In the genomic region with DNA sequence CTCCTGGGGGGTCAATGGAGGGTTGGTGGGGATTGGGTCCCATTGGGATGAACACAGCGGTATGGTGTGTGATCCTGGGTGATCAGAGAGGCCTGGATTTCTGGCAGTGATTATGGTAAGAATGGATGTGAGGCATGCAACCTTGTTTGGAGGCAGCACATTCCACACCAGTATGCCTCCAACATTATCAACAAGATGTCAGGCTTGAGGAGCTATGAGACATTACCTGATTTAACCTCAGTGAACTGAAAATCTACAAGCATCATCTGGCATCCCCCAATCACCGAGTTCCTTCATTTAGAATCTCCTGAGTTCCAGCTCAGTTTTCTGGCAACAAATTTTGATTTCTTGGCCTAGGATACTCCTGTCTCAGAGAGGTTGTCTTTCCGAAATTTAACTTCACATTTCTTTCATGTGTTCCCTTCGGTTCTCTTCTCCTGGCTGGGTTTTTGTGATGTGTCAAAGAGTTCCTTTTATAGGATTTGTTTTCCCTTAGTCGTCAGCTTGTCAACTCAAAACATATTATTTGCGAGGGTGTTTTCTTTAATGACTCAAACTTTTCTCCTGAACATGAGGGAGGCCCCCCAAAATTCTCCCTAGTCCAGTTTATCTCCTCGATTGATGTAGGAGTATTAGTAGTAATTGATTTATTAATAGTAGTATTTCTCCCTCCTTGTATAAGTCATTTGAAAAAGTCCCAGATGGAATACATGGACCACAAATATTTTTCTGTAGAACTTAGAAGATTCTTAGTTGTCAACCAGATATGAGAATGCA, we compare ENCODE assay signal across 24 cellular contexts. TPM values are rescaled to one million over a fixed set of nuclear protein-coding genes. Genes with fewer than 3 reads are reported as not detected.
"Had no signal": no experiment of that assay in that cellular context is flagged by ENCODE, and none has a peak within 500 bp of the region (broad histone marks: within the 10 kb centered on the region; RNA-seq: fewer than 3 reads in every experiment).

No MANE protein-coding gene starts in this region.

- H3K4me3 ChIP-seq: coronary artery, esophagus muscularis mucosa, gastroesophageal sphincter, psoas muscle, right lobe of liver, spleen, stomach, thoracic aorta, transverse colon had no signal

- ATAC-seq: gastroesophageal sphincter; left lobe of liver; naive thymus-derived CD4-positive, alpha-beta T cell; psoas muscle; right lobe of liver had no signal

- H3K27ac ChIP-seq: coronary artery, esophagus muscularis mucosa, gastroesophageal sphincter, neutrophil, psoas muscle, right lobe of liver, spleen, stomach, thoracic aorta, transverse colon had no signal

- H3K4me1 ChIP-seq: esophagus muscularis mucosa, gastroesophageal sphincter, psoas muscle, right lobe of liver, spleen, stomach had no signal

- H3K4me1 Mint-ChIP-seq: naive thymus-derived CD4-positive, alpha-beta T cell had no signal

- H3K27ac Mint-ChIP-seq: naive thymus-derived CD4-positive, alpha-beta T cell had no signal

- H3K4me3 Mint-ChIP-seq: naive thymus-derived CD4-positive, alpha-beta T cell had no signal

- DNase-seq: effector CD8-positive, alpha-beta T cell; glutamatergic neuron; islet precursor cell; mammary epithelial cell; naive thymus-derived CD4-positive, alpha-beta T cell; psoas muscle; retina; right lobe of liver; spleen; stimulated activated CD4-positive, alpha-beta T cell treated with anti-CD3 and anti-CD28 coated beads, Interleukin-15, amount 100 ng/mL, for 24 hours; stimulated activated CD4-positive, alpha-beta T cell treated with anti-CD3 and anti-CD28 coated beads, Interleukin-1b, Interleukin-23, amount 100 ng/mL, for 48 hours; stimulated activated CD4-positive, alpha-beta T cell treated with anti-CD3 and anti-CD28 coated beads, Interleukin-4, amount 100 ng/mL, for 24 hours; stimulated activated naive CD4-positive, alpha-beta T cell; stomach; substantia nigra; transverse colon had no signal

- H3K36me3 ChIP-seq: esophagus muscularis mucosa, gastroesophageal sphincter, neutrophil, right lobe of liver, spleen, stomach, thoracic aorta, transverse colon had no signal

- H3K9me3 ChIP-seq: esophagus muscularis mucosa, gastroesophageal sphincter, neutrophil, psoas muscle, right lobe of liver, spleen, stomach, thoracic aorta, transverse colon had no signal

- H3K27me3 ChIP-seq: right lobe of liver, transverse colon had no signal

RNA-seq across cellular contexts. Expression of a gene that starts 56.0 kb away (rescaled TPM):
- total RNA-seq: mammary epithelial cell, osteoblast had no signal
- polyA plus RNA-seq: mammary epithelial cell, neural cell had no signal
